ENCODE assay signal across 8 cellular contexts in the genomic region with DNA sequence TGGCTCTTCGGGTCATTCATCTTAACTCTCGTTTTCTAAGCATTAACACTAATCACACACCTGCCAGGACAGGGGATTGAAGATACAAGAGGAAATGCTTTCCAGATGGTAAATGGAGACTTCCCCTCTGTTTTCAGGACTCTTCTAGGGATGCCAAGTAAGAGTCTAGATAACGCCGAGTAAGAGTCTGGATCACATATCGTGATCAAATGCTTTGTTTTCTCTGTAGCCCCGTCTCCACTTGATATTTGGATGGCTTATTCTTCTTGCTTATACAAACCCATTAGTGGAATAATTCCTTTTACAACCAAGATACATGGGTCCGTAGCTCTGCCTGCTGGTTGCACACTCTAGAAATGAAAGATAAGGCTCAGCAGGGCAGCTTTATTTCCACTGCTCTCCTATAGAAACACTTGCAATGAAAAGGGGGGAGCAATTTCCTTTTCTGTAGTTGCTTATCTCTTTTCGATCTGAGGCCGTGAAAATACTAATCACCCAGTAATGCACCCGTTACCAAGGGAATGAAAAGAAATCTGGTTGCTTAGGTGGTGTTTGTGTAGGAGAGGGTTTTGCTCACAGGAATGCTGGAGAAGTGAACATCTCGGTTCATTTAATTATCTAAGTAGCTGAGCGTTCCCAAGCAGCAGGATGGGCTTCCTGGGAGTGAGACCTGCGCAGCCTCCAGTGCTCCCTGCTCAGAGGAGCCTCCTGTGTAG.
A peak's percentile ranks its signal among the peaks of the same experiment; 100 is the strongest.
DNase-seq lines count a peak whose midpoint lies in the region; FAIRE-seq and TF ChIP-seq lines count a peak whose summit lies in the region.
"Had no signal": no experiment of that assay in that cellular context is flagged by ENCODE, and none has a peak within 500 bp of the region (broad histone marks: within the 10 kb centered on the region; RNA-seq: fewer than 3 reads in every experiment).

No MANE protein-coding gene starts in this region.

- TF ChIP-seq CTCF in keratinocyte (optimal IDR thresholded peaks at IDR 0.05 in 1 of 3, IDR thresholded peaks at IDR 0.05 in 1 of 3, conservative IDR thresholded peaks at IDR 0.05 in 1 of 3; ENCODE audit: extremely low read depth in 1 of 3, insufficient read depth in 2 of 3, low read length in 3 of 3) (no peak), tibial artery (IDR thresholded peaks at IDR 0.05) (no peak)

- intact Hi-C loops in tibial artery (cut with DNase I; ENCODE audit: low total_unique reads), result no loop called here

- no peaks in the 10 kb centered on the region for H3K9me3 ChIP-seq in adipocyte (ENCODE audit: control insufficient read depth, low read length)
- H3K9me3 ChIP-seq in keratinocyte (ENCODE audit: control insufficient read depth, low read depth, low read length), result no peaks in the 10 kb centered on the region
- no peaks in the 10 kb centered on the region for H3K9me3 ChIP-seq in tibial artery

- H3K27ac ChIP-seq in keratinocyte (ENCODE audit: control insufficient read depth, insufficient read depth, low read length), result peak overlapping the region; percentile 76
- no peak overlapping the region for H3K27ac ChIP-seq in tibial artery

- H3K9ac ChIP-seq in adipocyte (ENCODE audit: low read length), result no peak overlapping the region
- peak overlapping the region; percentile 53 for H3K9ac ChIP-seq in keratinocyte (ENCODE audit: control insufficient read depth, extremely low read depth, insufficient read depth, low read length)

- DNase-seq in NCI-H1092 (lab: John Stamatoyannopoulos, UW) (peak; percentile 19), adipocyte (ENCODE audit: low read depth) (no peak), keratinocyte (ENCODE audit: low read depth, low spot score) (no peak), tibial artery (no peak), NCI-H1694 (lab: John Stamatoyannopoulos, UW) (no peak), NCI-H774 (lab: John Stamatoyannopoulos, UW) (no peak), SKM-1 treated with dmso at 0.1 percent for 144 hours (lab: John Stamatoyannopoulos, UW; ENCODE audit: unreplicated experiment) (no peak)
- DNase-seq: activated CD4-positive, alpha-beta memory T cell treated with anti-CD3 and anti-CD28 coated beads for 36 hours had no signal

- H3K9me1 ChIP-seq in keratinocyte (ENCODE audit: control insufficient read depth, extremely low read depth, insufficient read depth, low read length), result no peaks in the 10 kb centered on the region

- H3K79me2 ChIP-seq in keratinocyte (ENCODE audit: control insufficient read depth, insufficient read depth, low read length), result no peaks in the 10 kb centered on the region

- dilution Hi-C loops in keratinocyte (cut with MboI; ENCODE audit: extremely low pct_ligation_motif_present, low sequenced_read_pairs), result no loop called here

- no peaks in the 10 kb centered on the region for H4K20me1 ChIP-seq in keratinocyte (ENCODE audit: control insufficient read depth, extremely low read depth, insufficient read depth, low read length)

- peak overlapping the region; percentile 89 for H3K4me2 ChIP-seq in keratinocyte (ENCODE audit: control insufficient read depth, extremely low read depth, insufficient read depth, low read depth, low read length)

- H3K36me3 ChIP-seq in adipocyte (ENCODE audit: control insufficient read depth, insufficient read depth, low read length, severe bottlenecking), result no peaks in the 10 kb centered on the region
- H3K36me3 ChIP-seq in keratinocyte (ENCODE audit: control insufficient read depth in 2 of 2, extremely low read depth in 1 of 2, insufficient read depth in 2 of 2, low read length in 2 of 2), result no peaks in the 10 kb centered on the region
- H3K36me3 ChIP-seq in tibial artery, result no peaks in the 10 kb centered on the region

- H2AFZ ChIP-seq in keratinocyte (ENCODE audit: control insufficient read depth, low read length), result peak overlapping the region; percentile 65

- peaks cover 16% of the 10 kb centered on the region for H3K4me1 ChIP-seq in adipocyte (ENCODE audit: control insufficient read depth, insufficient read depth, low read length)
- peaks cover 13% of the 10 kb centered on the region for H3K4me1 ChIP-seq in keratinocyte (ENCODE audit: control insufficient read depth, extremely low read depth, insufficient read depth, low read length)
- H3K4me1 ChIP-seq in tibial artery, result peaks cover 0 to 8% (median 2%) of the 10 kb centered on the region in 4 donors

- H3K4me3 ChIP-seq in adipocyte (ENCODE audit: low read length) (peak overlapping the region; percentile 69), keratinocyte (ENCODE audit: control insufficient read depth in 2 of 3, extremely low read depth in 1 of 3, insufficient read depth in 2 of 3, low read depth in 1 of 3, low read length in 3 of 3) (peak overlapping the region; percentile 22 to 60 (median 59)), tibial artery (peak overlapping the region; percentile 5 to 16)

- FAIRE-seq in keratinocyte (lab: Jason Lieb, UNC), result peak; percentile 59

- H3K27me3 ChIP-seq in adipocyte (replicated peaks; ENCODE audit: control insufficient read depth, insufficient read depth, low read length) (no peaks in the 10 kb centered on the region), keratinocyte (ENCODE audit: control insufficient read depth, extremely low read depth, insufficient read depth, low read length) (no peaks in the 10 kb centered on the region), tibial artery (no peaks in the 10 kb centered on the region)

Comparison
In these comparisons a context has a peak if more than half of its experiments do, and no peak if none do; other contexts are left out.
1. H3K4me3 ChIP-seq: peak in every context shown above with its lines; median percentile 69 in adipocyte; 59 in keratinocyte; 10 in tibial artery.